1 cellular context compared by ENCODE assay signal in genomic region chr7:92245487-92246362, GRCh38.
A peak's percentile ranks its signal among the peaks of the same experiment; 100 is the strongest.
TF ChIP-seq lines count a peak whose summit lies in the region.

Gene ANKIB1 (plus strand): TSS chr7:92245974. CDS start chr7:92294979, 49,005 bp downstream.
Gene KRIT1 (minus strand): TSS chr7:92245914. CDS start chr7:92242135, 3,779 bp downstream.

TF ChIP-seq in HEK293, 187 proteins besides CTCF, POLR2A, EP300 and RAD21 (continued from another document):
- TF ChIP-seq SETDB1 (IDR thresholded peaks at IDR 0.05; ENCODE audit: insufficient read length, low read length) = no peak
- peak; percentile 63; the same call in 1 of the 2 replicates for TF ChIP-seq ZBTB20 (tag by site-specific recombination; IDR thresholded peaks at IDR 0.05)
- no peak for TF ChIP-seq ZFP41 (tag by site-specific recombination; IDR thresholded peaks at IDR 0.05; ENCODE audit: borderline replicate concordance)
- TF ChIP-seq, protein P1, sequence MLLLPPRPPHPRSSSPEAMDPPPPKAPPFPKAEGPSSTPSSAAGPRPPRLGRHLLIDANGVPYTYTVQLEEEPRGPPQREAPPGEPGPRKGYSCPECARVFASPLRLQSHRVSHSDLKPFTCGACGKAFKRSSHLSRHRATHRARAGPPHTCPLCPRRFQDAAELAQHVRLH (tag by site-specific recombination; IDR thresholded peaks at IDR 0.05) = peak; percentile 99
TF ChIP-seq in HEK293: peak in this region for 47.
